Comparison of ENCODE assay signal across 8 cellular contexts in genomic region chr11:748007-748359, GRCh38. TPM values are rescaled to one million over a fixed set of nuclear protein-coding genes. Genes with fewer than 3 reads are reported as not detected.
DNase-seq lines count a peak whose midpoint lies in the region; ATAC-seq and TF ChIP-seq lines count a peak whose summit lies in the region.

No MANE protein-coding gene starts in this region.

- H3K4me3 ChIP-seq in BE2C (ENCODE audit: low read depth, low read length) (peak overlapping the region; percentile 71), endodermal cell (ENCODE audit: low read length) (peak overlapping the region; percentile 93)

- no peak for DNase-seq in BE2C
- peak; percentile 68 for DNase-seq in OCI-M1 (lab: John Stamatoyannopoulos, UW)
- DNase-seq in endodermal cell, result peak; percentile 58
- no peak for DNase-seq in naive thymus-derived CD8-positive, alpha-beta T cell
- no peak for DNase-seq in stimulated activated CD4-positive, alpha-beta T cell treated with anti-CD3 and anti-CD28 coated beads, Interleukin-2, amount 100 ng/mL, for 48 hours
- no peak for DNase-seq in D341Med (ENCODE audit: low spot score)
- no peak for DNase-seq in NCI-H226

- no peak for TF ChIP-seq CTCF in BE2C (IDR thresholded peaks at IDR 0.05; ENCODE audit: low read depth, low read length)
- no peak for TF ChIP-seq CTCF in endodermal cell (conservative IDR thresholded peaks at IDR 0.05)

- H3K9me3 ChIP-seq in BE2C (no peaks in the 10 kb centered on the region), endodermal cell (ENCODE audit: control insufficient read depth, low read length) (no peaks in the 10 kb centered on the region)

- peak overlapping the region; percentile 73 for H3K4me3 Mint-ChIP-seq in endodermal cell
- H3K4me3 Mint-ChIP-seq in naive thymus-derived CD8-positive, alpha-beta T cell, result peak overlapping the region; percentile 76 to 88 (median 82)

- peaks cover 16% of the 10 kb centered on the region for H3K36me3 Mint-ChIP-seq in endodermal cell (ENCODE audit: low read depth)
- H3K36me3 Mint-ChIP-seq in naive thymus-derived CD8-positive, alpha-beta T cell, result peaks cover 0 to 5% (median 0%) of the 10 kb centered on the region in 3 donors

- no peaks in the 10 kb centered on the region for H3K27me3 ChIP-seq in BE2C
- no peaks in the 10 kb centered on the region for H3K27me3 ChIP-seq in endodermal cell (ENCODE audit: control insufficient read depth, insufficient read depth, low read length, poor library complexity, severe bottlenecking)

- H3K4me1 Mint-ChIP-seq in endodermal cell, result peaks cover 12% of the 10 kb centered on the region
- H3K4me1 Mint-ChIP-seq in naive thymus-derived CD8-positive, alpha-beta T cell, result peaks cover 4 to 33% (median 22%) of the 10 kb centered on the region in 4 donors

- POLR2A ChIA-PET in naive thymus-derived CD8-positive, alpha-beta T cell (lab: Charles Lee), result interaction anchor here (0.6 to 3.7 kb wide), 11 partner anchors 8 to 230 kb away, joined by 3 to 18 read pairs (median 5); partner anchors contain the start of genes LRRC56, PIDD1, RPLP2 and TSPAN4

- H3K27me3 Mint-ChIP-seq in endodermal cell (ENCODE audit: insufficient read depth), result no peaks in the 10 kb centered on the region
- H3K27me3 Mint-ChIP-seq in naive thymus-derived CD8-positive, alpha-beta T cell, result no peaks in the 10 kb centered on the region

- no peaks in the 10 kb centered on the region for H3K9me3 Mint-ChIP-seq in endodermal cell
- no peaks in the 10 kb centered on the region for H3K9me3 Mint-ChIP-seq in naive thymus-derived CD8-positive, alpha-beta T cell

- no peak overlapping the region for H3K27ac ChIP-seq in endodermal cell (ENCODE audit: low read depth, low read length)

- peak overlapping the region; percentile 85 for H3K27ac Mint-ChIP-seq in endodermal cell
- H3K27ac Mint-ChIP-seq in naive thymus-derived CD8-positive, alpha-beta T cell, result peak overlapping the region; percentile 1 to 83 (median 76)

- peak; percentile 15 for ATAC-seq in GM21390 (IDR thresholded peaks at IDR 0.05; ENCODE audit: unreplicated experiment)
- ATAC-seq in naive thymus-derived CD8-positive, alpha-beta T cell, result peak in 1 of 2 donors; percentile 4

- H3K4me1 ChIP-seq in BE2C (no peaks in the 10 kb centered on the region), endodermal cell (ENCODE audit: control insufficient read depth, insufficient read depth, low read length) (peaks cover 4% of the 10 kb centered on the region)

- WGBS in endodermal cell (ENCODE audit: insufficient coverage in 1 of 2, insufficient read length in 1 of 2), 2 experiments, result 3 to 10% methylated on average over 6 to 18 of the region's 18 CpGs

- H3K36me3 ChIP-seq in BE2C (no peaks in the 10 kb centered on the region; the same call in 1 of the 2 replicates), endodermal cell (ENCODE audit: control insufficient read depth, insufficient read depth, low read length) (peaks cover 3% of the 10 kb centered on the region)

- H3K9ac ChIP-seq in endodermal cell (ENCODE audit: extremely low read depth, low read length, poor library complexity, severe bottlenecking), result peak overlapping the region; percentile 63

RNA-seq across cellular contexts. Expression of gene TALDO1, which starts 0.7 kb away (rescaled TPM):
- 216 TPM for polyA plus RNA-seq in BE2C (2012; ENCODE audit: insufficient read depth, insufficient read length, low read depth)
- 100 to 1,000 TPM; 177 to 221 TPM for total RNA-seq in endodermal cell
- polyA plus RNA-seq in endodermal cell (2013, experiment 1 of 2), result 123 TPM
- polyA plus RNA-seq in endodermal cell (2013, experiment 2 of 2), result 112 TPM
- total RNA-seq in naive thymus-derived CD8-positive, alpha-beta T cell, result 100 to 1,000 TPM; 120 to 124 TPM
- 100 to 1,000 TPM; 160 to 173 (median 166) TPM for polyA plus RNA-seq in naive thymus-derived CD8-positive, alpha-beta T cell

RNA-seq across cellular contexts. Expression of gene GATD1, which starts 29.3 kb away (rescaled TPM):
- polyA plus RNA-seq in BE2C (2012; ENCODE audit: insufficient read depth, insufficient read length, low read depth), result 71.4 TPM
- total RNA-seq in endodermal cell, result 10 to 100 TPM; 57.2 to 63.2 TPM
- 42.3 TPM for polyA plus RNA-seq in endodermal cell (2013, experiment 1 of 2)
- polyA plus RNA-seq in endodermal cell (2013, experiment 2 of 2), result 39.0 TPM
- total RNA-seq in naive thymus-derived CD8-positive, alpha-beta T cell, result 10 to 100 TPM; 57.0 to 65.6 TPM
- polyA plus RNA-seq in naive thymus-derived CD8-positive, alpha-beta T cell, result 10 to 100 TPM in 2 of 3 donors, 1 to 10 TPM in 1; 7.2 to 20.7 (median 12.8) TPM

RNA-seq across cellular contexts. Expression of gene CEND1, which starts 41.9 kb away (rescaled TPM):
- 70.4 TPM for polyA plus RNA-seq in BE2C (2012; ENCODE audit: insufficient read depth, insufficient read length, low read depth)
- total RNA-seq in endodermal cell, result not detected
- polyA plus RNA-seq in endodermal cell (2013, experiment 1 of 2), result 1.1 TPM
- polyA plus RNA-seq in endodermal cell (2013, experiment 2 of 2), result 0.87 TPM
- not detected for total RNA-seq in naive thymus-derived CD8-positive, alpha-beta T cell
- not detected for polyA plus RNA-seq in naive thymus-derived CD8-positive, alpha-beta T cell

RNA-seq across cellular contexts. Expression of gene EPS8L2, which starts 42.0 kb away (rescaled TPM):
- 1.1 TPM for polyA plus RNA-seq in BE2C (2012; ENCODE audit: insufficient read depth, insufficient read length, low read depth)
- total RNA-seq in endodermal cell, result 10 to 100 TPM; 26.2 to 28.0 TPM
- polyA plus RNA-seq in endodermal cell (2013, experiment 1 of 2), result 8.5 TPM
- 7.3 TPM for polyA plus RNA-seq in endodermal cell (2013, experiment 2 of 2)
- total RNA-seq in naive thymus-derived CD8-positive, alpha-beta T cell, result 1 to 10 TPM; 8.2 to 9.7 TPM
- polyA plus RNA-seq in naive thymus-derived CD8-positive, alpha-beta T cell, result 10 to 100 TPM in 2 of 3 donors, 1 to 10 TPM in 1; 9.6 to 20.4 (median 14.8) TPM

RNA-seq across cellular contexts. Expression of gene SLC25A22, which starts 50.1 kb away (rescaled TPM):
- polyA plus RNA-seq in BE2C (2012; ENCODE audit: insufficient read depth, insufficient read length, low read depth), result 63.7 TPM
- total RNA-seq in endodermal cell, result 10 to 100 TPM; 46.5 to 56.2 TPM
- polyA plus RNA-seq in endodermal cell (2013, experiment 1 of 2), result 32.4 TPM
- polyA plus RNA-seq in endodermal cell (2013, experiment 2 of 2), result 28.6 TPM
- total RNA-seq in naive thymus-derived CD8-positive, alpha-beta T cell, result 10 to 100 TPM; 18.1 to 19.2 TPM
- polyA plus RNA-seq in naive thymus-derived CD8-positive, alpha-beta T cell, result 10 to 100 TPM in 1 of 3 donors, 1 to 10 TPM in 2; 6.4 to 16.4 (median 6.5) TPM

Comparison
In these comparisons a context has a peak if more than half of its experiments do, and no peak if none do; other contexts are left out.
1. DNase-seq: peak in OCI-M1 (single experiment) and endodermal cell (single experiment); none in BE2C (single experiment), naive thymus-derived CD8-positive, alpha-beta T cell (0 of 10), stimulated activated CD4-positive, alpha-beta T cell treated with anti-CD3 and anti-CD28 coated beads, Interleukin-2, amount 100 ng/mL, for 48 hours (0 of 2), D341Med (single experiment) and NCI-H226 (single experiment).